Comparison of ENCODE assay signal across 1 cellular context in genomic region chr6:31202259-31203166, GRCh38.
TF ChIP-seq lines count a peak whose summit lies in the region.

No MANE protein-coding gene starts in this region.

TF ChIP-seq in GM23338, 12 proteins besides CTCF, POLR2A, EP300 and RAD21 (continued from another document):
- TF ChIP-seq, protein P1, sequence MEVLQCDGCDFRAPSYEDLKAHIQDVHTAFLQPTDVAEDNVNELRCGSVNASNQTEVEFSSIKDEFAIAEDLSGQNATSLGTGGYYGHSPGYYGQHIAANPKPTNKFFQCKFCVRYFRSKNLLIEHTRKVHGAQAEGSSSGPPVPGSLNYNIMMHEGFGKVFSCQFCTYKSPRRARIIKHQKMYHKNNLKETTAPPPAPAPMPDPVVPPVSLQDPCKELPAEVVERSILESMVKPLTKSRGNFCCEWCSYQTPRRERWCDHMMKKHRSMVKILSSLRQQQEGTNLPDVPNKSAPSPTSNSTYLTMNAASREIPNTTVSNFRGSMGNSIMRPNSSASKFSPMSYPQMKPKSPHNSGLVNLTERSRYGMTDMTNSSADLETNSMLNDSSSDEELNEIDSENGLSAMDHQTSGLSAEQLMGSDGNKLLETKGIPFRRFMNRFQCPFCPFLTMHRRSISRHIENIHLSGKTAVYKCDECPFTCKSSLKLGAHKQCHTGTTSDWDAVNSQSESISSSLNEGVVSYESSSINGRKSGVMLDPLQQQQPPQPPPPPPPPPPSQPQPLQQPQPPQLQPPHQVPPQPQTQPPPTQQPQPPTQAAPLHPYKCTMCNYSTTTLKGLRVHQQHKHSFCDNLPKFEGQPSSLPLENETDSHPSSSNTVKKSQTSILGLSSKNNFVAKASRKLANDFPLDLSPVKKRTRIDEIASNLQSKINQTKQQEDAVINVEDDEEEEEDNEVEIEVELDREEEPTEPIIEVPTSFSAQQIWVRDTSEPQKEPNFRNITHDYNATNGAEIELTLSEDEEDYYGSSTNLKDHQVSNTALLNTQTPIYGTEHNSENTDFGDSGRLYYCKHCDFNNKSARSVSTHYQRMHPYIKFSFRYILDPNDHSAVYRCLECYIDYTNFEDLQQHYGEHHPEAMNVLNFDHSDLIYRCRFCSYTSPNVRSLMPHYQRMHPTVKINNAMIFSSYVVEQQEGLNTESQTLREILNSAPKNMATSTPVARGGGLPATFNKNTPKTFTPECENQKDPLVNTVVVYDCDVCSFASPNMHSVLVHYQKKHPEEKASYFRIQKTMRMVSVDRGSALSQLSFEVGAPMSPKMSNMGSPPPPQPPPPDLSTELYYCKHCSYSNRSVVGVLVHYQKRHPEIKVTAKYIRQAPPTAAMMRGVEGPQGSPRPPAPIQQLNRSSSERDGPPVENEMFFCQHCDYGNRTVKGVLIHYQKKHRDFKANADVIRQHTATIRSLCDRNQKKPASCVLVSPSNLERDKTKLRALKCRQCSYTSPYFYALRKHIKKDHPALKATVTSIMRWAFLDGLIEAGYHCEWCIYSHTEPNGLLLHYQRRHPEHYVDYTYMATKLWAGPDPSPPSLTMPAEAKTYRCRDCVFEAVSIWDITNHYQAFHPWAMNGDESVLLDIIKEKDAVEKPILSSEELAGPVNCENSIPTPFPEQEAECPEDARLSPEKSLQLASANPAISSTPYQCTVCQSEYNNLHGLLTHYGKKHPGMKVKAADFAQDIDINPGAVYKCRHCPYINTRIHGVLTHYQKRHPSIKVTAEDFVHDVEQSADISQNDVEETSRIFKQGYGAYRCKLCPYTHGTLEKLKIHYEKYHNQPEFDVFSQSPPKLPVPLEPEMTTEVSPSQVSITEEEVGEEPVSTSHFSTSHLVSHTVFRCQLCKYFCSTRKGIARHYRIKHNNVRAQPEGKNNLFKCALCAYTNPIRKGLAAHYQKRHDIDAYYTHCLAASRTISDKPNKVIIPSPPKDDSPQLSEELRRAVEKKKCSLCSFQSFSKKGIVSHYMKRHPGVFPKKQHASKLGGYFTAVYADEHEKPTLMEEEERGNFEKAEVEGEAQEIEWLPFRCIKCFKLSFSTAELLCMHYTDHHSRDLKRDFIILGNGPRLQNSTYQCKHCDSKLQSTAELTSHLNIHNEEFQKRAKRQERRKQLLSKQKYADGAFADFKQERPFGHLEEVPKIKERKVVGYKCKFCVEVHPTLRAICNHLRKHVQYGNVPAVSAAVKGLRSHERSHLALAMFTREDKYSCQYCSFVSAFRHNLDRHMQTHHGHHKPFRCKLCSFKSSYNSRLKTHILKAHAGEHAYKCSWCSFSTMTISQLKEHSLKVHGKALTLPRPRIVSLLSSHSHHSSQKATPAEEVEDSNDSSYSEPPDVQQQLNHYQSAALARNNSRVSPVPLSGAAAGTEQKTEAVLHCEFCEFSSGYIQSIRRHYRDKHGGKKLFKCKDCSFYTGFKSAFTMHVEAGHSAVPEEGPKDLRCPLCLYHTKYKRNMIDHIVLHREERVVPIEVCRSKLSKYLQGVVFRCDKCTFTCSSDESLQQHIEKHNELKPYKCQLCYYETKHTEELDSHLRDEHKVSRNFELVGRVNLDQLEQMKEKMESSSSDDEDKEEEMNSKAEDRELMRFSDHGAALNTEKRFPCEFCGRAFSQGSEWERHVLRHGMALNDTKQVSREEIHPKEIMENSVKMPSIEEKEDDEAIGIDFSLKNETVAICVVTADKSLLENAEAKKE (CRISPR knock-in tag; IDR thresholded peaks at IDR 0.05), result no peak
- no peak for TF ChIP-seq POLR2AphosphoS5 (IDR thresholded peaks at IDR 0.05; ENCODE audit: low read depth)
- TF ChIP-seq STAT1 (IDR thresholded peaks at IDR 0.05; ENCODE audit: unreplicated experiment), result no peak
TF ChIP-seq in GM23338: peak in this region for 0.
